Comparison of ENCODE assay signal across 24 cellular contexts in the genomic region with DNA sequence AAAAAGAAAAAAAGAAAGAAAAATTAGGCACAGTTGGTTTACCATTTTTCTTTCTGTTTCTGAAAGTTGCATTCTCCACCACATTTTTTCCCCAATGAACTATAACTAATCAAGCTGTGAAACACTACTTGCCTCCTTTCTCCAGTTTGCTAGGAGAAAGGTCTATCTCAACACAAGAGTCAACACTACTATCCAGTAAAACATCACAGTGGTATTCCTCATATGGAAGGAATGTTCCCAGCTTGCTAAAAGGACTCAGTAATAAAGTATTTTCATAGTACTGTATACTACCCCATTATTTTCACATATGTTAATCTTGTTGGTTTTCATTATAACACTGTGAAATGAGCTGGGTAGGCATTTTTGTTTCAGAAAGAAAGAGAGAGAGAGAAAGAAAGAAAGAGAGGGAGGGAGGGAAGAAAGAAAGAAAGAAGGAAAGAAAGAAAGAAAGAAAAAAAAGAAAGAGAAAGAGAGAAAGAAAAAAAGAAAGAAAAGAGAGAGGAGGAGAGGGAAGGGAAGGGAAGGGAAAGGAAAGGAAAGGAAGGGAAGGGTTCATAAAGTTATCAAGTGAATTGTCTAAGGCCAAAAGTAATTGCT. TPM values are rescaled to one million over a fixed set of nuclear protein-coding genes. Genes with fewer than 3 reads are reported as not detected.
DNase-seq lines count a peak whose midpoint lies in the region; ATAC-seq, FAIRE-seq and TF ChIP-seq lines count a peak whose summit lies in the region.
"Had no signal": no experiment of that assay in that cellular context is flagged by ENCODE, and none has a peak within 500 bp of the region (broad histone marks: within the 10 kb centered on the region; RNA-seq: fewer than 3 reads in every experiment).

No MANE protein-coding gene starts in this region.

- H3K4me2 ChIP-seq in K562 (ENCODE audit: insufficient read depth, low read length) = no peak overlapping the region
- H3K4me2 ChIP-seq: BLaER1 treated with 17β-estradiol and CSF1 and Interleukin-3, amounts not matched to agents 10 nM and 100 nM; KMS-11 had no signal

- no peak for ATAC-seq in K562
- ATAC-seq: HCT116 had no signal

- H3K27me3 Mint-ChIP-seq in HFFc6 (ENCODE audit: insufficient read depth) = no peaks in the 10 kb centered on the region; the same call in 1 of the 2 replicates
- H3K27me3 Mint-ChIP-seq in activated naive CD8-positive, alpha-beta T cell treated with anti-CD3 and anti-CD28 coated beads for 36 hours = peaks cover 32% of the 10 kb centered on the region

- TF ChIP-seq RAD21 in K562 (CRISPR knock-in tag; conservative IDR thresholded peaks at IDR 0.05 in 1 of 2, IDR thresholded peaks at IDR 0.05 in 1 of 2) = no peak

- TF ChIP-seq POLR2A in K562 (conservative IDR thresholded peaks at IDR 0.05) = no peak

- H3K79me2 ChIP-seq in K562 (ENCODE audit: control insufficient read depth, insufficient read depth, low read length) = peaks cover 89% of the 10 kb centered on the region

- H3K4me1 Mint-ChIP-seq in HFFc6 (ENCODE audit: low read depth) = peaks cover 8% of the 10 kb centered on the region
- H3K4me1 Mint-ChIP-seq in activated naive CD8-positive, alpha-beta T cell treated with anti-CD3 and anti-CD28 coated beads for 36 hours = peaks cover 2% of the 10 kb centered on the region

- no peak overlapping the region for H3K9ac ChIP-seq in K562 (ENCODE audit: insufficient read depth in 1 of 2, low read depth in 2 of 2, low read length in 2 of 2)
- H3K9ac ChIP-seq: BLaER1 treated with 17β-estradiol and CSF1 and Interleukin-3, amounts not matched to agents 10 nM and 100 nM; KMS-11 had no signal

- H3K4me3 ChIP-seq in AG04449 (ENCODE audit: low read depth, low read length) (no peak overlapping the region), BJ (ENCODE audit: low read depth, low read length) (no peak overlapping the region), K562 (no peak overlapping the region)
- H3K4me3 ChIP-seq: BLaER1 treated with 17β-estradiol and CSF1 and Interleukin-3, amounts not matched to agents 10 nM and 100 nM; Peyer's patch had no signal

- in situ Hi-C loops in K562 (cut with MboI) = no loop called here

- peak; percentile 10 for DNase-seq in AG04449 (ENCODE audit: low read depth, low spot score)
- DNase-seq in BJ (ENCODE audit: low read depth) = peak; percentile 10
- peak; percentile 64 for DNase-seq in HFFc6
- DNase-seq in K562 (ENCODE audit: extremely low read depth in 1 of 4, low spot score in 3 of 4) = no peak
- no peak for DNase-seq in NCI-H1048 (lab: John Stamatoyannopoulos, UW)
- DNase-seq in posterior vena cava (ENCODE audit: low spot score) = no peak
- no peak for DNase-seq in activated naive CD8-positive, alpha-beta T cell treated with anti-CD3 and anti-CD28 coated beads for 36 hours
- DNase-seq: CD4-positive, alpha-beta memory T cell; DND-41; GOT3; NCI-H1105 treated with DMSO at 0.1 percent for 48 hours; NCI-H1694 treated with DMSO at 0.1 percent for 48 hours; NCI-H2107; NCI-H510A; NK-92 treated with Interleukin-12 subunit alpha and Interleukin-12 subunit beta, amount 100 ng/mL, for 24 hours; Peyer's patch had no signal

- H3K9me3 Mint-ChIP-seq in HFFc6 = no peaks in the 10 kb centered on the region
- H3K9me3 Mint-ChIP-seq in activated naive CD8-positive, alpha-beta T cell treated with anti-CD3 and anti-CD28 coated beads for 36 hours = no peaks in the 10 kb centered on the region
- H3K9me3 Mint-ChIP-seq: CD4-positive, alpha-beta memory T cell; T-helper 1 cell treated with Interleukin-12 subunit alpha and Interleukin-12 subunit beta and Interleukin-4 antibody, amounts not matched to agents 30 μg/mL and 1 μg/mL, for 36 hours had no signal

- H3K27me3 ChIP-seq in BJ (ENCODE audit: control insufficient read depth, insufficient read depth, low read length) (no peaks in the 10 kb centered on the region), K562 (ENCODE audit: control insufficient read depth in 2 of 2, insufficient read depth in 2 of 2, low read length in 2 of 2) (no peaks in the 10 kb centered on the region)
- H3K27me3 ChIP-seq: BLaER1 treated with 17β-estradiol and CSF1 and Interleukin-3, amounts not matched to agents 10 nM and 100 nM had no signal

- CTCF ChIA-PET in AG04449 (lab: Yijun Ruan, JAX) (interaction anchor here (1.0 kb wide), 1 partner anchor 13 kb away, joined by 3 read pairs; no protein-coding TSS in a partner anchor), BJ (lab: Yijun Ruan, JAX) (no interaction called here), K562 (lab: Yijun Ruan, JAX; ENCODE audit: low intra/inter-chr PET ratio) (interaction anchor here (0.7 kb wide), 1 partner anchor 600 kb away, joined by 7 read pairs; no protein-coding TSS in a partner anchor)

- BruUV-seq in K562 (replicated peaks; lab: Mats Ljungman, UMichigan) = no TSS peak

- H3K4me1 ChIP-seq in K562 (replicated peaks in 1 of 2; ENCODE audit: control insufficient read depth in 2 of 2, insufficient read depth in 2 of 2, low read length in 2 of 2) = peaks cover 0 to 41% of the 10 kb centered on the region in 2 experiments
- H3K4me1 ChIP-seq: BLaER1 treated with 17β-estradiol and CSF1 and Interleukin-3, amounts not matched to agents 10 nM and 100 nM; Peyer's patch had no signal

- no peak overlapping the region; the same call in 1 of the 2 replicates for H3K27ac Mint-ChIP-seq in HFFc6
- no peak overlapping the region for H3K27ac Mint-ChIP-seq in activated naive CD8-positive, alpha-beta T cell treated with anti-CD3 and anti-CD28 coated beads for 36 hours
- H3K27ac Mint-ChIP-seq: CD4-positive, alpha-beta memory T cell; T-helper 1 cell treated with Interleukin-12 subunit alpha and Interleukin-12 subunit beta and Interleukin-4 antibody, amounts not matched to agents 30 μg/mL and 1 μg/mL, for 36 hours had no signal

- no peaks in the 10 kb centered on the region for H3K9me3 ChIP-seq in K562 (replicated peaks; ENCODE audit: control insufficient read depth, insufficient read depth, low read depth, low read length)
- H3K9me3 ChIP-seq: BLaER1 treated with 17β-estradiol and CSF1 and Interleukin-3, amounts not matched to agents 10 nM and 100 nM; Peyer's patch had no signal

- no peaks in the 10 kb centered on the region for H4K20me1 ChIP-seq in K562 (replicated peaks; ENCODE audit: control insufficient read depth, insufficient read depth, low read length)
- H4K20me1 ChIP-seq: BLaER1 treated with 17β-estradiol and CSF1 and Interleukin-3, amounts not matched to agents 10 nM and 100 nM had no signal

- H3K4me3 Mint-ChIP-seq in HFFc6 = no peak overlapping the region
- H3K4me3 Mint-ChIP-seq in activated naive CD8-positive, alpha-beta T cell treated with anti-CD3 and anti-CD28 coated beads for 36 hours = no peak overlapping the region
- H3K4me3 Mint-ChIP-seq: CD4-positive, alpha-beta memory T cell; T-helper 1 cell treated with Interleukin-12 subunit alpha and Interleukin-12 subunit beta and Interleukin-4 antibody, amounts not matched to agents 30 μg/mL and 1 μg/mL, for 36 hours had no signal

- H2AFZ ChIP-seq in K562 (ENCODE audit: low read depth, low read length) = no peak overlapping the region

- FAIRE-seq in K562 (lab: Jason Lieb, UNC) = no peak
- FAIRE-seq: A204.1, GM18507, HTR-8/SVneo had no signal

- no peaks in the 10 kb centered on the region for H3K9me1 ChIP-seq in K562 (ENCODE audit: control insufficient read depth, insufficient read depth, low read length)

- H3K36me3 ChIP-seq in BJ (ENCODE audit: control insufficient read depth, insufficient read depth, low read length) (no peaks in the 10 kb centered on the region), K562 (ENCODE audit: control insufficient read depth, insufficient read depth, low read length) (peaks cover 61% of the 10 kb centered on the region)
- H3K36me3 ChIP-seq: BLaER1 treated with 17β-estradiol and CSF1 and Interleukin-3, amounts not matched to agents 10 nM and 100 nM; Peyer's patch had no signal

- H3K36me3 Mint-ChIP-seq in HFFc6 (ENCODE audit: low read depth) = no peaks in the 10 kb centered on the region
- no peaks in the 10 kb centered on the region for H3K36me3 Mint-ChIP-seq in activated naive CD8-positive, alpha-beta T cell treated with anti-CD3 and anti-CD28 coated beads for 36 hours
- H3K36me3 Mint-ChIP-seq: CD4-positive, alpha-beta memory T cell had no signal

- H3K27ac ChIP-seq in K562 (ENCODE audit: extremely low read depth, low read depth, low read length) = no peak overlapping the region
- H3K27ac ChIP-seq: BLaER1 treated with 17β-estradiol and CSF1 and Interleukin-3, amounts not matched to agents 10 nM and 100 nM; KMS-11; Peyer's patch had no signal

- POLR2A ChIA-PET in AG04449 (lab: Yijun Ruan, JAX) (no interaction called here), BJ (lab: Charles Lee) (no interaction called here), K562 (lab: Yijun Ruan, JAX) (no interaction called here)

- TF ChIP-seq EP300 in K562 (IDR thresholded peaks at IDR 0.05; ENCODE audit: low read length) = no peak

- TF ChIP-seq CTCF in AG04449 (IDR thresholded peaks at IDR 0.05; ENCODE audit: insufficient read depth, low read length, missing control alignments) = no peak
- no peak for TF ChIP-seq CTCF in BJ (IDR thresholded peaks at IDR 0.05; ENCODE audit: insufficient read depth, low read depth, low read length)
- no peak for TF ChIP-seq CTCF in HFFc6 (IDR thresholded peaks at IDR 0.05)
- TF ChIP-seq CTCF in K562 (IDR thresholded peaks at IDR 0.05 in 2 of 3, conservative IDR thresholded peaks at IDR 0.05 in 1 of 3; ENCODE audit: insufficient read depth in 2 of 3, low read depth in 1 of 3, low read length in 3 of 3) = no peak

- intact Hi-C loops in K562 (cut with micrococcal nuclease) (loop anchor here (10.0 kb wide), 1 partner anchor 285 kb away; no protein-coding TSS in a partner anchor), posterior vena cava (cut with DNase I) (no loop called here)

RNA-seq across cellular contexts. Expression of gene PTGER3, which starts 7.9 kb away (rescaled TPM):
- polyA plus RNA-seq in BJ (2011; rRNA removed) = 0.60 TPM in 2 replicates
- 0.66 and 0.67 TPM in 2 replicates for polyA minus RNA-seq in BJ (2011; rRNA and poly(A)+ RNA removed)
- total RNA-seq in HFFc6 (2021; fragmentation: NEBNext Ultra II Directional; extraction: Animal tissue kit (Norgen Biotek cat#: 25700)) = 1 to 10 TPM in 2 of 6 experiments, under 1 TPM in 4; 0.40 to 2.1 (median 0.54) TPM
- 14.8 and 15.1 TPM in 2 replicates for total RNA-seq in K562 (2011; cell fraction: chromatin; rRNA removed; ENCODE audit: low replicate concordance)
- total RNA-seq in K562 (2011; cell fraction: nucleolus; rRNA removed) = 13.7 and 16.2 TPM in 2 replicates
- 13.1 and 24.9 TPM in 2 replicates for total RNA-seq in K562 (2011; cell fraction: nucleoplasm; rRNA removed)
- 14.2 and 26.2 TPM in 2 replicates for total RNA-seq in K562 (2014; rRNA removed)
- 19.0 and 19.2 TPM in 2 replicates for total RNA-seq in K562 (2014; rRNA removed; fragmentation: Illumina TruSeq; extraction: Trizol)
- 18.4 and 20.0 TPM in 2 replicates for total RNA-seq in K562 (2015; rRNA removed; fragmentation: Illumina TruSeq; extraction: Trizol)
- total RNA-seq in K562 (2021) = 28.5 and 33.3 TPM in 2 replicates
- polyA plus RNA-seq in K562 (2011; rRNA removed) = 3.2 and 4.5 TPM in 2 replicates
- polyA plus RNA-seq in K562 (2011; cell fraction: cytosol; rRNA removed) = 3.3 and 10.5 TPM in 2 replicates
- 4.9 and 8.3 TPM in 2 replicates for polyA plus RNA-seq in K562 (2011; cell fraction: nucleus; rRNA removed)
- 15.2 and 16.0 TPM in 2 replicates for polyA plus RNA-seq in K562 (2012)
- 11.6 and 14.6 TPM in 2 replicates for polyA plus RNA-seq in K562 (2014; fragmentation: Illumina TruSeq; extraction: Trizol)
- 1 to 10 TPM; 3.8 to 5.1 TPM for polyA plus RNA-seq in K562 (2014; fragmentation: Nextera tagmentation; extraction: Ambion mirVana)
- 9.7 and 17.7 TPM in 2 replicates for polyA plus RNA-seq in K562 (2014; rRNA removed)
- polyA minus RNA-seq in K562 (2011; rRNA and poly(A)+ RNA removed) = 5.3 and 6.0 TPM in 2 replicates
- 5.9 and 7.3 TPM in 2 replicates for polyA minus RNA-seq in K562 (2011; cell fraction: cytosol; rRNA and poly(A)+ RNA removed)
- 8.1 and 9.1 TPM in 2 replicates for polyA minus RNA-seq in K562 (2011; cell fraction: nucleus; rRNA and poly(A)+ RNA removed)
- 10 to 100 TPM; 15.6 to 23.1 TPM for total RNA-seq in posterior vena cava
- total RNA-seq in activated naive CD8-positive, alpha-beta T cell treated with anti-CD3 and anti-CD28 coated beads for 36 hours = not detected
- total RNA-seq: CD4-positive, alpha-beta memory T cell; G401 had no signal

RNA-seq across cellular contexts. Expression of gene ZRANB2, which starts 41.1 kb away (rescaled TPM):
- 35.4 and 60.1 TPM in 2 replicates for polyA plus RNA-seq in BJ (2011; rRNA removed)
- polyA minus RNA-seq in BJ (2011; rRNA and poly(A)+ RNA removed) = 13.3 and 13.6 TPM in 2 replicates
- 10 to 100 TPM; 71.0 to 87.4 (median 80.5) TPM for total RNA-seq in HFFc6 (2021; fragmentation: NEBNext Ultra II Directional; extraction: Animal tissue kit (Norgen Biotek cat#: 25700))
- total RNA-seq in K562 (2011; cell fraction: chromatin; rRNA removed; ENCODE audit: low replicate concordance) = 82.9 and 341 TPM in 2 replicates
- total RNA-seq in K562 (2011; cell fraction: nucleolus; rRNA removed) = 32.4 and 47.8 TPM in 2 replicates
- total RNA-seq in K562 (2011; cell fraction: nucleoplasm; rRNA removed) = 107 and 212 TPM in 2 replicates
- 80.8 and 86.5 TPM in 2 replicates for total RNA-seq in K562 (2014; rRNA removed)
- 86.0 and 108 TPM in 2 replicates for total RNA-seq in K562 (2014; rRNA removed; fragmentation: Illumina TruSeq; extraction: Trizol)
- total RNA-seq in K562 (2015; rRNA removed; fragmentation: Illumina TruSeq; extraction: Trizol) = 75.5 and 88.3 TPM in 2 replicates
- total RNA-seq in K562 (2021) = 129 and 134 TPM in 2 replicates
- polyA plus RNA-seq in K562 (2011; rRNA removed) = 230 and 264 TPM in 2 replicates
- polyA plus RNA-seq in K562 (2011; cell fraction: cytosol; rRNA removed) = 17.5 and 48.4 TPM in 2 replicates
- 309 and 554 TPM in 2 replicates for polyA plus RNA-seq in K562 (2011; cell fraction: nucleus; rRNA removed)
- 109 and 124 TPM in 2 replicates for polyA plus RNA-seq in K562 (2012)
- polyA plus RNA-seq in K562 (2014; fragmentation: Illumina TruSeq; extraction: Trizol) = 207 and 240 TPM in 2 replicates
- 100 to 1,000 TPM; 194 to 244 TPM for polyA plus RNA-seq in K562 (2014; fragmentation: Nextera tagmentation; extraction: Ambion mirVana)
- 157 TPM in 2 replicates for polyA plus RNA-seq in K562 (2014; rRNA removed)
- 108 and 129 TPM in 2 replicates for polyA minus RNA-seq in K562 (2011; rRNA and poly(A)+ RNA removed)
- 28.0 and 33.2 TPM in 2 replicates for polyA minus RNA-seq in K562 (2011; cell fraction: cytosol; rRNA and poly(A)+ RNA removed)
- 82.8 and 171 TPM in 2 replicates for polyA minus RNA-seq in K562 (2011; cell fraction: nucleus; rRNA and poly(A)+ RNA removed)
- total RNA-seq in posterior vena cava = 10 to 100 TPM; 79.2 to 81.3 TPM
- total RNA-seq in activated naive CD8-positive, alpha-beta T cell treated with anti-CD3 and anti-CD28 coated beads for 36 hours = 100 to 1,000 TPM; 110 to 116 TPM

Comparison
In these comparisons a context has a peak if more than half of its experiments do, and no peak if none do; other contexts are left out.
1. DNase-seq: peak in AG04449 (single experiment), BJ (single experiment) and HFFc6 (single experiment); none in K562 (0 of 4), NCI-H1048 (single experiment), posterior vena cava (single experiment) and activated naive CD8-positive, alpha-beta T cell treated with anti-CD3 and anti-CD28 coated beads for 36 hours (single experiment).
2. RNA of gene PTGER3, which starts 7.9 kb away (total RNA-seq): 15.6 to 23.1 TPM in posterior vena cava and 13.1 to 33.3 TPM in K562; 0.40 to 2.1 TPM in HFFc6 and not detected in activated naive CD8-positive, alpha-beta T cell treated with anti-CD3 and anti-CD28 coated beads for 36 hours; every median in the first group is over 4 times any median in the second.